Comparison of ENCODE assay signal across 1 cellular context in genomic region chr7:104943502-104944343, GRCh38.
TF ChIP-seq lines count a peak whose summit lies in the region.

No MANE protein-coding gene starts in this region.

TF ChIP-seq in HEK293, 187 proteins besides CTCF, POLR2A, EP300 and RAD21 (continued from another document and continues in another):
- no peak for TF ChIP-seq ZSCAN4 (tag by site-specific recombination; IDR thresholded peaks at IDR 0.05)
- no peak for TF ChIP-seq KLF8 (tag by site-specific recombination; IDR thresholded peaks at IDR 0.05)
- TF ChIP-seq ZNF398 (tag by site-specific recombination; IDR thresholded peaks at IDR 0.05): peak; percentile 35; the same call in 1 of the 2 replicates
- no peak for TF ChIP-seq ZNF114 (tag by site-specific recombination; IDR thresholded peaks at IDR 0.05)
- TF ChIP-seq PBX3 (CRISPR knock-in tag; IDR thresholded peaks at IDR 0.05): no peak
- TF ChIP-seq ZNF596 (tag by site-specific recombination; IDR thresholded peaks at IDR 0.05): peak; percentile 73
- TF ChIP-seq ZNF324 (tag by site-specific recombination; IDR thresholded peaks at IDR 0.05): 0 out of 2 replicates have a peak, but pooled peaks have one; percentile 21
- TF ChIP-seq ZBTB7A (tag by site-specific recombination; IDR thresholded peaks at IDR 0.05; ENCODE audit: low read depth): no peak
- TF ChIP-seq ZNF155 (tag by site-specific recombination; IDR thresholded peaks at IDR 0.05): no peak
- TF ChIP-seq PRDM4 (tag by site-specific recombination; IDR thresholded peaks at IDR 0.05): peak; percentile 94
- TF ChIP-seq ZNF473 (tag by site-specific recombination; IDR thresholded peaks at IDR 0.05): no peak
- no peak for TF ChIP-seq ZSCAN23 (tag by site-specific recombination; IDR thresholded peaks at IDR 0.05)
- 0 out of 2 replicates have a peak, but pooled peaks have one; percentile 27 for TF ChIP-seq INSM2 (tag by site-specific recombination; IDR thresholded peaks at IDR 0.05)
- TF ChIP-seq ZNF148 (tag by site-specific recombination; IDR thresholded peaks at IDR 0.05; ENCODE audit: borderline replicate concordance): no peak
- TF ChIP-seq ZFP37 (tag by site-specific recombination; IDR thresholded peaks at IDR 0.05): no peak
- TF ChIP-seq PRDM6 (tag by site-specific recombination; IDR thresholded peaks at IDR 0.05): peak; percentile 75; the same call in 1 of the 2 replicates
- TF ChIP-seq ZNF211 (tag by site-specific recombination; IDR thresholded peaks at IDR 0.05; ENCODE audit: low read depth): no peak
- TF ChIP-seq ZBTB49 (tag by site-specific recombination; IDR thresholded peaks at IDR 0.05; ENCODE audit: low read depth): no peak
- TF ChIP-seq MZF1 (tag by site-specific recombination; IDR thresholded peaks at IDR 0.05; ENCODE audit: borderline replicate concordance): peak; percentile 71; the same call in 1 of the 2 replicates
- no peak for TF ChIP-seq REPIN1 (tag by site-specific recombination; IDR thresholded peaks at IDR 0.05; ENCODE audit: low read depth)
- no peak for TF ChIP-seq ZNF768 (tag by site-specific recombination; IDR thresholded peaks at IDR 0.05)
- TF ChIP-seq AEBP2 (tag by site-specific recombination; IDR thresholded peaks at IDR 0.05; ENCODE audit: borderline replicate concordance): no peak
- TF ChIP-seq REST (tag by site-specific recombination; IDR thresholded peaks at IDR 0.05): no peak
- no peak for TF ChIP-seq ZNF555 (tag by site-specific recombination; conservative IDR thresholded peaks at IDR 0.05)
- 0 out of 2 replicates have a peak, but pooled peaks have one; percentile 26 for TF ChIP-seq ZEB2 (tag by site-specific recombination; IDR thresholded peaks at IDR 0.05)
- peak; percentile 37; the same call in 1 of the 2 replicates for TF ChIP-seq ZNF10 (tag by site-specific recombination; IDR thresholded peaks at IDR 0.05)
- no peak; the same call in 1 of the 2 replicates for TF ChIP-seq ZNF335 (tag by site-specific recombination; conservative IDR thresholded peaks at IDR 0.05)
- no peak for TF ChIP-seq ZNF292 (tag by site-specific recombination; IDR thresholded peaks at IDR 0.05; ENCODE audit: borderline replicate concordance, low read depth)
- TF ChIP-seq ZNF529 (tag by site-specific recombination; IDR thresholded peaks at IDR 0.05; ENCODE audit: insufficient replicate concordance): no peak
- no peak for TF ChIP-seq BCL11B (tag by site-specific recombination; IDR thresholded peaks at IDR 0.05; ENCODE audit: low read depth)
- no peak for TF ChIP-seq ZNF658 (tag by site-specific recombination; IDR thresholded peaks at IDR 0.05)
- TF ChIP-seq ZNF701 (tag by site-specific recombination; IDR thresholded peaks at IDR 0.05): no peak
- TF ChIP-seq ZNF2 (tag by site-specific recombination; IDR thresholded peaks at IDR 0.05): no peak
- no peak for TF ChIP-seq ZBTB1 (tag by site-specific recombination; IDR thresholded peaks at IDR 0.05)
- no peak for TF ChIP-seq ZNF23 (tag by site-specific recombination; IDR thresholded peaks at IDR 0.05; ENCODE audit: borderline replicate concordance)
- TF ChIP-seq MYNN (tag by site-specific recombination; IDR thresholded peaks at IDR 0.05; ENCODE audit: borderline replicate concordance): no peak
- TF ChIP-seq ZNF138 (tag by site-specific recombination; IDR thresholded peaks at IDR 0.05; ENCODE audit: borderline replicate concordance): no peak
- TF ChIP-seq ZBTB17 (tag by site-specific recombination; IDR thresholded peaks at IDR 0.05): peak; percentile 84
- TF ChIP-seq ZNF202 (tag by site-specific recombination; IDR thresholded peaks at IDR 0.05; ENCODE audit: borderline replicate concordance): no peak
- peak; percentile 85; the same call in 1 of the 2 replicates for TF ChIP-seq OVOL3 (tag by site-specific recombination; IDR thresholded peaks at IDR 0.05)
